ENCODE assay signal across 9 cellular contexts in genomic region chr11:133821776-133822175, GRCh38. TPM values are rescaled to one million over a fixed set of nuclear protein-coding genes. Genes with fewer than 3 reads are reported as not detected.
A peak's percentile ranks its signal among the peaks of the same experiment; 100 is the strongest.
DNase-seq lines count a peak whose midpoint lies in the region; ATAC-seq and TF ChIP-seq lines count a peak whose summit lies in the region.
"Had no signal": no experiment of that assay in that cellular context is flagged by ENCODE, and none has a peak within 500 bp of the region (broad histone marks: within the 10 kb centered on the region; RNA-seq: fewer than 3 reads in every experiment).

No MANE protein-coding gene starts in this region.

- H2AK5ac ChIP-seq in neuronal stem cell (ENCODE audit: low read depth, low read length) = no peak overlapping the region

- H4K20me1 ChIP-seq in PC-3 (ENCODE audit: low read length) = no peaks in the 10 kb centered on the region

- H3K9me2 ChIP-seq in PC-3 (replicated peaks; ENCODE audit: low read length) = no peaks in the 10 kb centered on the region

- no peak overlapping the region for H2BK15ac ChIP-seq in neuronal stem cell (ENCODE audit: low read length)

- H4K91ac ChIP-seq in neuronal stem cell (ENCODE audit: low read depth, low read length, poor library complexity) = no peak overlapping the region

- H3K4me2 ChIP-seq in PC-3 (ENCODE audit: low read length) (no peak overlapping the region), neuronal stem cell (ENCODE audit: insufficient read depth, low read length, poor library complexity, severe bottlenecking) (no peak overlapping the region)

- no peaks in the 10 kb centered on the region for H3F3A ChIP-seq in PC-3 (ENCODE audit: low read length, unreplicated experiment)

- no peaks in the 10 kb centered on the region for H3K4me1 ChIP-seq in CD8-positive, alpha-beta T cell (ENCODE audit: insufficient read depth, low read length)
- H3K4me1 ChIP-seq in PC-3 (ENCODE audit: insufficient read depth, low read length) (no peaks in the 10 kb centered on the region), neuronal stem cell (ENCODE audit: control insufficient read depth in 2 of 2, insufficient read depth in 1 of 2, low read depth in 1 of 2, low read length in 2 of 2) (peaks cover 0 to 6% of the 10 kb centered on the region in 2 donors)

- no peak overlapping the region for H3K23ac ChIP-seq in neuronal stem cell (ENCODE audit: low read depth, low read length, poor library complexity)

- H3K4me1 Mint-ChIP-seq in CD8-positive, alpha-beta T cell (ENCODE audit: low read depth) = no peaks in the 10 kb centered on the region
- H3K4me1 Mint-ChIP-seq in immature natural killer cell = no peaks in the 10 kb centered on the region

- no peaks in the 10 kb centered on the region for H3K9me3 Mint-ChIP-seq in CD8-positive, alpha-beta T cell
- no peaks in the 10 kb centered on the region for H3K9me3 Mint-ChIP-seq in immature natural killer cell

- no peak overlapping the region for H3K4me3 Mint-ChIP-seq in CD8-positive, alpha-beta T cell
- H3K4me3 Mint-ChIP-seq in immature natural killer cell = no peak overlapping the region

- H2BK12ac ChIP-seq in neuronal stem cell (ENCODE audit: low read length) = no peak overlapping the region

- H3K36me3 ChIP-seq in CD8-positive, alpha-beta T cell (ENCODE audit: insufficient read depth, low read length) = no peaks in the 10 kb centered on the region
- H3K36me3 ChIP-seq in PC-3 (ENCODE audit: low read depth, low read length) (no peaks in the 10 kb centered on the region), neuronal stem cell (replicated peaks in 1 of 2; ENCODE audit: control insufficient read depth in 2 of 2, insufficient read depth in 2 of 2, low read length in 2 of 2) (no peaks in the 10 kb centered on the region)

- no peak overlapping the region for H2AFZ ChIP-seq in PC-3 (ENCODE audit: low read length)
- H2AFZ ChIP-seq in neuronal stem cell (ENCODE audit: low read length) = no peak overlapping the region

- H3K79me1 ChIP-seq in neuronal stem cell (ENCODE audit: low read depth, low read length) = no peaks in the 10 kb centered on the region

- no peaks in the 10 kb centered on the region for H3K79me2 ChIP-seq in PC-3 (ENCODE audit: low read length)

- no TSS peak for BruUV-seq in PC-3 (replicated peaks; lab: Mats Ljungman, UMichigan)

- CTCF ChIA-PET in CD8-positive, alpha-beta T cell (lab: Charles Lee) = no interaction called here
- CTCF ChIA-PET in PC-3 (lab: Charles Lee) = no interaction called here

- WGBS in neuronal stem cell (ENCODE audit: extremely low coverage in 2 of 2, insufficient read length in 2 of 2, insufficient replicate concordance in 1 of 2), 2 donors = no CpG with 5 or more reads among the region's 8 CpGs

- H3K27me3 Mint-ChIP-seq in CD8-positive, alpha-beta T cell (ENCODE audit: low read depth) = no peaks in the 10 kb centered on the region
- peaks cover 0 to 3% (median 0%) of the 10 kb centered on the region in 3 donors for H3K27me3 Mint-ChIP-seq in immature natural killer cell (ENCODE audit: low read depth in 3 of 3)

- no peaks in the 10 kb centered on the region for H3K27me3 ChIP-seq in CD8-positive, alpha-beta T cell (ENCODE audit: insufficient read depth, low read length)
- no peaks in the 10 kb centered on the region for H3K27me3 ChIP-seq in PC-3 (ENCODE audit: low read length)
- no peaks in the 10 kb centered on the region for H3K27me3 ChIP-seq in neuronal stem cell (ENCODE audit: control insufficient read depth in 3 of 3, insufficient read depth in 3 of 3, low read depth in 1 of 3, low read length in 3 of 3)

- POLR2A ChIA-PET in CD8-positive, alpha-beta T cell (lab: Charles Lee) = no interaction called here
- POLR2A ChIA-PET in PC-3 (lab: Charles Lee; ENCODE audit: unreplicated experiment) = no interaction called here

- no peak overlapping the region for H3K9ac ChIP-seq in PC-3 (ENCODE audit: low read length)
- H3K9ac ChIP-seq in neuronal stem cell (ENCODE audit: low read depth, low read length, poor library complexity) = no peak overlapping the region

- no peaks in the 10 kb centered on the region for H3K9me3 ChIP-seq in CD8-positive, alpha-beta T cell (ENCODE audit: low read length)
- H3K9me3 ChIP-seq in PC-3 (ENCODE audit: low read length) (peaks cover 13% of the 10 kb centered on the region; the same call in 1 of the 2 replicates), neuronal stem cell (replicated peaks in 1 of 2; ENCODE audit: control insufficient read depth in 2 of 2, insufficient read depth in 1 of 2, low read depth in 1 of 2, low read length in 2 of 2) (no peaks in the 10 kb centered on the region)

- intact Hi-C loops in CD8-positive, alpha-beta T cell (cut with DNase I, micrococcal nuclease) = no loop called here
- intact Hi-C loops in PC-3 (cut with micrococcal nuclease) = no loop called here

- no peak for DNase-seq in CD8-positive, alpha-beta T cell
- DNase-seq in PC-3 (peak; percentile 33), epithelial cell of esophagus (ENCODE audit: low read depth) (no peak), neuronal stem cell (ENCODE audit: low spot score) (peak; percentile 72), immature natural killer cell (no peak), foreskin fibroblast (no peak)

- H3K27ac ChIP-seq in CD8-positive, alpha-beta T cell (ENCODE audit: low read depth, low read length) = no peak overlapping the region
- H3K27ac ChIP-seq in PC-3 (ENCODE audit: low read length) (no peak overlapping the region), neuronal stem cell (replicated peaks; ENCODE audit: low read length) (no peak overlapping the region)

- H3K27ac Mint-ChIP-seq in CD8-positive, alpha-beta T cell = no peak overlapping the region
- H3K27ac Mint-ChIP-seq in immature natural killer cell = no peak overlapping the region

- H2BK120ac ChIP-seq in neuronal stem cell (ENCODE audit: low read depth, low read length) = no peak overlapping the region

- no peak overlapping the region for H3K4ac ChIP-seq in neuronal stem cell (ENCODE audit: low read length)

- no peaks in the 10 kb centered on the region for H3K36me3 Mint-ChIP-seq in CD8-positive, alpha-beta T cell
- H3K36me3 Mint-ChIP-seq in immature natural killer cell = no peaks in the 10 kb centered on the region

- TF ChIP-seq CTCF in CD8-positive, alpha-beta T cell (IDR thresholded peaks at IDR 0.05) = peak; percentile 32
- TF ChIP-seq CTCF in PC-3 (conservative IDR thresholded peaks at IDR 0.05; ENCODE audit: low read depth, low read length) (peak; percentile 60), epithelial cell of esophagus (IDR thresholded peaks at IDR 0.05; ENCODE audit: insufficient read depth, low read depth, low read length, missing control alignments) (peak; percentile 13), foreskin fibroblast (IDR thresholded peaks at IDR 0.05; ENCODE audit: low read depth, low read length) (no peak)

- no peak for ATAC-seq in CD8-positive, alpha-beta T cell
- ATAC-seq in GM18519 (IDR thresholded peaks at IDR 0.05; ENCODE audit: low FRiP score, unreplicated experiment) (peak; percentile 79), HG03432 (IDR thresholded peaks at IDR 0.05; ENCODE audit: unreplicated experiment) (peak; percentile 79), PC-3 (no peak)

- H3K14ac ChIP-seq in neuronal stem cell (ENCODE audit: low read length) = no peak overlapping the region

- peak overlapping the region; percentile 60 for H3K18ac ChIP-seq in neuronal stem cell (ENCODE audit: low read length)

- no peak overlapping the region for H2BK5ac ChIP-seq in neuronal stem cell (ENCODE audit: low read length)

- H3K4me3 ChIP-seq in CD8-positive, alpha-beta T cell (ENCODE audit: low read depth, low read length) = no peak overlapping the region
- H3K4me3 ChIP-seq in PC-3 (ENCODE audit: low read length) (no peak overlapping the region), epithelial cell of esophagus (ENCODE audit: low read length) (no peak overlapping the region), neuronal stem cell (ENCODE audit: low read length in 2 of 2) (no peak overlapping the region), foreskin fibroblast (ENCODE audit: low read depth in 1 of 2, low read length in 2 of 2) (no peak overlapping the region)

- no peak overlapping the region for H4K8ac ChIP-seq in neuronal stem cell (ENCODE audit: low read depth, low read length)

RNA-seq across cellular contexts. Expression of gene SPATA19, which starts 23.5 kb away (rescaled TPM):
- total RNA-seq in CD8-positive, alpha-beta T cell = not detected
- total RNA-seq in PC-3 (2014; rRNA removed) = not detected in 2 replicates
- polyA plus RNA-seq in neuronal stem cell (2013, experiment 1 of 2) = not detected
- polyA plus RNA-seq in neuronal stem cell (2013, experiment 2 of 2) = not detected
- polyA plus RNA-seq in immature natural killer cell = not detected
- total RNA-seq: fibroblast of villous mesenchyme had no signal

Comparison
In these comparisons a context has a peak if more than half of its experiments do, and no peak if none do; other contexts are left out.
1. ATAC-seq: peak in GM18519 (single experiment) and HG03432 (single experiment); none in CD8-positive, alpha-beta T cell (single experiment) and PC-3 (single experiment).
2. DNase-seq: peak in PC-3 (single experiment) and neuronal stem cell (single experiment); none in CD8-positive, alpha-beta T cell (0 of 7), epithelial cell of esophagus (single experiment), immature natural killer cell (0 of 3) and foreskin fibroblast (0 of 2).